In genomic region chr3:149179225-149179624, GRCh38 we compare ENCODE assay signal across 14 cellular contexts. TPM values are rescaled to one million over a fixed set of nuclear protein-coding genes. Genes with fewer than 3 reads are reported as not detected.
DNase-seq lines count a peak whose midpoint lies in the region; ATAC-seq and TF ChIP-seq lines count a peak whose summit lies in the region.
"Had no signal": no experiment of that assay in that cellular context is flagged by ENCODE, and none has a peak within 500 bp of the region (broad histone marks: within the 10 kb centered on the region; RNA-seq: fewer than 3 reads in every experiment).

No MANE protein-coding gene starts in this region.

- DNase-seq in right atrium auricular region (ENCODE audit: low spot score), result no peak
- DNase-seq in right cardiac atrium, result no peak
- no peak for DNase-seq in chondrocyte (ENCODE audit: low spot score)
- peak; percentile 46 for DNase-seq in mesenchymal stem cell
- no peak for DNase-seq in activated naive CD4-positive, alpha-beta T cell treated with anti-CD3 and anti-CD28 coated beads, Interleukin-2, amount 10 ng/mL, durations not matched to agents 7 days and 5 days
- no peak for DNase-seq in epidermal melanocyte (ENCODE audit: insufficient read length, low spot score)
- no peak for DNase-seq in activated T-cell treated with anti-CD3 and anti-CD28 coated beads, Interleukin-2, amount 50 U/mL, for 72 hours
- DNase-seq: effector CD8-positive, alpha-beta T cell; GF-D8; MM.1S; NCI-H524 treated with DMSO at 0.1 percent for 48 hours; stimulated activated CD4-positive, alpha-beta T cell treated with anti-CD3 and anti-CD28 coated beads, Interleukin-4, amount 100 ng/mL, for 24 hours had no signal

- H3K27me3 Mint-ChIP-seq in chondrocyte (ENCODE audit: low read depth), result no peaks in the 10 kb centered on the region
- H3K27me3 Mint-ChIP-seq in activated naive CD4-positive, alpha-beta T cell treated with anti-CD3 and anti-CD28 coated beads, Interleukin-2, amount 10 ng/mL, durations not matched to agents 7 days and 5 days, result no peaks in the 10 kb centered on the region
- H3K27me3 Mint-ChIP-seq in activated T-cell treated with anti-CD3 and anti-CD28 coated beads, Interleukin-2, amount 50 U/mL, for 72 hours (ENCODE audit: low read depth), result no peaks in the 10 kb centered on the region

- H3K18ac ChIP-seq in mesenchymal stem cell (ENCODE audit: low read depth in 1 of 2, low read length in 2 of 2), result peak overlapping the region; percentile 3 to 70

- peaks cover 0 to 18% of the 10 kb centered on the region in 2 donors for H3K4me1 ChIP-seq in right atrium auricular region
- no peaks in the 10 kb centered on the region for H3K4me1 ChIP-seq in right cardiac atrium (ENCODE audit: control insufficient read depth, insufficient read depth, low read length)
- H3K4me1 ChIP-seq in mesenchymal stem cell (ENCODE audit: control insufficient read depth, insufficient read depth, low read depth, low read length), result peaks cover 4% of the 10 kb centered on the region
- H3K4me1 ChIP-seq: transverse colon had no signal

- H3K27me3 ChIP-seq in right atrium auricular region (no peaks in the 10 kb centered on the region), right cardiac atrium (ENCODE audit: control insufficient read depth, insufficient read depth) (no peaks in the 10 kb centered on the region), mesenchymal stem cell (ENCODE audit: control insufficient read depth in 1 of 2, insufficient read depth in 1 of 2, low read length in 2 of 2) (no peaks in the 10 kb centered on the region)
- H3K27me3 ChIP-seq: transverse colon had no signal

- H3K9me3 ChIP-seq in right atrium auricular region (no peaks in the 10 kb centered on the region), right cardiac atrium (ENCODE audit: control insufficient read depth, low read length) (no peaks in the 10 kb centered on the region), mesenchymal stem cell (ENCODE audit: control insufficient read depth, low read length) (peaks cover 14% of the 10 kb centered on the region)
- H3K9me3 ChIP-seq: transverse colon had no signal

- H3K23ac ChIP-seq in mesenchymal stem cell (ENCODE audit: low read length in 2 of 2), result no peak overlapping the region

- no peaks in the 10 kb centered on the region for H3K79me1 ChIP-seq in mesenchymal stem cell (replicated peaks; ENCODE audit: low read length, poor library complexity, severe bottlenecking)

- H3K4me3 Mint-ChIP-seq in chondrocyte (ENCODE audit: unreplicated experiment), result no peak overlapping the region
- no peak overlapping the region for H3K4me3 Mint-ChIP-seq in activated naive CD4-positive, alpha-beta T cell treated with anti-CD3 and anti-CD28 coated beads, Interleukin-2, amount 10 ng/mL, durations not matched to agents 7 days and 5 days
- H3K4me3 Mint-ChIP-seq in activated T-cell treated with anti-CD3 and anti-CD28 coated beads, Interleukin-2, amount 50 U/mL, for 72 hours, result no peak overlapping the region

- H3K27ac ChIP-seq in right atrium auricular region (peak overlapping the region; percentile 24 to 36), right cardiac atrium (ENCODE audit: low read length) (no peak overlapping the region), mesenchymal stem cell (ENCODE audit: low read length, poor library complexity, severe bottlenecking) (peak overlapping the region; percentile 65)

- intact Hi-C loops in right cardiac atrium (cut with DNase I), result no loop called here

- H3K9ac ChIP-seq in mesenchymal stem cell (ENCODE audit: low read length), result peak overlapping the region; percentile 88

- no peak overlapping the region for H4K91ac ChIP-seq in mesenchymal stem cell (ENCODE audit: low read length)

- H3K27ac Mint-ChIP-seq in chondrocyte (ENCODE audit: unreplicated experiment), result peak overlapping the region; percentile 64
- H3K27ac Mint-ChIP-seq in activated naive CD4-positive, alpha-beta T cell treated with anti-CD3 and anti-CD28 coated beads, Interleukin-2, amount 10 ng/mL, durations not matched to agents 7 days and 5 days, result no peak overlapping the region
- no peak overlapping the region for H3K27ac Mint-ChIP-seq in activated T-cell treated with anti-CD3 and anti-CD28 coated beads, Interleukin-2, amount 50 U/mL, for 72 hours

- H3K36me3 ChIP-seq in right atrium auricular region (peaks cover 8% of the 10 kb centered on the region), mesenchymal stem cell (ENCODE audit: control insufficient read depth in 1 of 2, insufficient read depth in 2 of 2, low read depth in 1 of 2, low read length in 2 of 2) (peaks cover 0 to 31% of the 10 kb centered on the region in 2 experiments)

- H3K4me3 ChIP-seq in right atrium auricular region (no peak overlapping the region), right cardiac atrium (ENCODE audit: low read length) (no peak overlapping the region), mesenchymal stem cell (ENCODE audit: insufficient read depth in 1 of 2, low read depth in 1 of 2, low read length in 2 of 2) (peak overlapping the region in 1 of 2 experiments; percentile 16)
- H3K4me3 ChIP-seq: transverse colon had no signal

- H2BK120ac ChIP-seq in mesenchymal stem cell (ENCODE audit: low read depth, low read length), result peak overlapping the region; percentile 57

- H2BK12ac ChIP-seq in mesenchymal stem cell (ENCODE audit: low read length in 2 of 2), result no peak overlapping the region

- H2AK5ac ChIP-seq in mesenchymal stem cell (ENCODE audit: low read length, severe bottlenecking), result peak overlapping the region; percentile 12

- CTCF ChIA-PET in activated naive CD4-positive, alpha-beta T cell treated with anti-CD3 and anti-CD28 coated beads, Interleukin-2, amount 10 ng/mL, durations not matched to agents 7 days and 5 days (lab: Charles Lee), result no interaction called here

- WGBS in right cardiac atrium, result 69% methylated on average over 1 of the region's 1 CpG
- no CpG with 5 or more reads among the region's 1 CpG for WGBS in mesenchymal stem cell

- H2BK15ac ChIP-seq in mesenchymal stem cell (ENCODE audit: low read depth, poor library complexity, severe bottlenecking), result no peak overlapping the region

- H4K8ac ChIP-seq in mesenchymal stem cell (ENCODE audit: low read length), result no peak overlapping the region

- peak overlapping the region in 1 of 2 experiments; percentile 32 for H3K4ac ChIP-seq in mesenchymal stem cell (ENCODE audit: low read depth in 1 of 2, low read length in 2 of 2)

- peaks cover 9% of the 10 kb centered on the region for H3K36me3 Mint-ChIP-seq in chondrocyte (ENCODE audit: low read depth)
- H3K36me3 Mint-ChIP-seq in activated naive CD4-positive, alpha-beta T cell treated with anti-CD3 and anti-CD28 coated beads, Interleukin-2, amount 10 ng/mL, durations not matched to agents 7 days and 5 days, result peaks cover 8% of the 10 kb centered on the region
- peaks cover 0 to 3% of the 10 kb centered on the region in 2 donors for H3K36me3 Mint-ChIP-seq in activated T-cell treated with anti-CD3 and anti-CD28 coated beads, Interleukin-2, amount 50 U/mL, for 72 hours (ENCODE audit: insufficient read depth in 2 of 2)

- peaks cover 3% of the 10 kb centered on the region for H3K9me3 Mint-ChIP-seq in chondrocyte (ENCODE audit: low read depth)
- H3K9me3 Mint-ChIP-seq in activated naive CD4-positive, alpha-beta T cell treated with anti-CD3 and anti-CD28 coated beads, Interleukin-2, amount 10 ng/mL, durations not matched to agents 7 days and 5 days, result no peaks in the 10 kb centered on the region
- no peaks in the 10 kb centered on the region for H3K9me3 Mint-ChIP-seq in activated T-cell treated with anti-CD3 and anti-CD28 coated beads, Interleukin-2, amount 50 U/mL, for 72 hours

- peaks cover 13% of the 10 kb centered on the region for H3K4me1 Mint-ChIP-seq in chondrocyte (ENCODE audit: low read depth)
- peaks cover 4% of the 10 kb centered on the region for H3K4me1 Mint-ChIP-seq in activated naive CD4-positive, alpha-beta T cell treated with anti-CD3 and anti-CD28 coated beads, Interleukin-2, amount 10 ng/mL, durations not matched to agents 7 days and 5 days
- peaks cover 12% of the 10 kb centered on the region for H3K4me1 Mint-ChIP-seq in activated T-cell treated with anti-CD3 and anti-CD28 coated beads, Interleukin-2, amount 50 U/mL, for 72 hours (ENCODE audit: low read depth)

- peak overlapping the region in 1 of 2 experiments; percentile 9 for H3K14ac ChIP-seq in mesenchymal stem cell (ENCODE audit: low read length in 2 of 2)

- ATAC-seq in right cardiac atrium (no peak), HG03280 (IDR thresholded peaks at IDR 0.05; ENCODE audit: unreplicated experiment) (no peak)
- no peak for ATAC-seq in activated T-cell treated with anti-CD3 and anti-CD28 coated beads, Interleukin-2, amount 50 U/mL, for 72 hours (replicated peaks in 1 of 2)

- H2BK5ac ChIP-seq in mesenchymal stem cell (ENCODE audit: low read depth, low read length, poor library complexity, severe bottlenecking), result no peak overlapping the region

- H3K4me2 ChIP-seq in mesenchymal stem cell (ENCODE audit: low read length, poor library complexity, severe bottlenecking), result no peak overlapping the region

- no peak overlapping the region for H2AFZ ChIP-seq in mesenchymal stem cell (ENCODE audit: low read depth, low read length)

- TF ChIP-seq CTCF in right atrium auricular region (IDR thresholded peaks at IDR 0.05) (no peak), chondrocyte (IDR thresholded peaks at IDR 0.05) (no peak)

RNA-seq across cellular contexts. Expression of gene CP, which starts 42.4 kb away (rescaled TPM):
- total RNA-seq in right atrium auricular region (10 to 100 TPM in 1 of 2 donors, 1 to 10 TPM in 1; 6.8 to 68.4 TPM), right cardiac atrium (10 to 100 TPM; 11.0 to 31.2 (median 27.5) TPM), chondrocyte (not detected in 3 replicates)
- 14.5 TPM for polyA plus RNA-seq in right cardiac atrium
- polyA plus RNA-seq in mesenchymal stem cell (2013, experiment 1 of 2), result 0.04 TPM
- 0.15 TPM for polyA plus RNA-seq in mesenchymal stem cell (2013, experiment 2 of 2)
- not detected for total RNA-seq in activated T-cell treated with anti-CD3 and anti-CD28 coated beads, Interleukin-2, amount 50 U/mL, for 72 hours

RNA-seq across cellular contexts. Expression of gene HPS3, which starts 49.8 kb away (rescaled TPM):
- 1 to 10 TPM; 5.9 to 6.7 TPM for total RNA-seq in right atrium auricular region
- total RNA-seq in right cardiac atrium, result 1 to 10 TPM; 7.4 to 9.7 (median 7.8) TPM
- polyA plus RNA-seq in right cardiac atrium, result 4.1 TPM
- total RNA-seq in chondrocyte, result 16.2 to 17.5 TPM (median 16.5 TPM) in 3 replicates
- 22.1 TPM for polyA plus RNA-seq in mesenchymal stem cell (2013, experiment 1 of 2)
- 23.8 TPM for polyA plus RNA-seq in mesenchymal stem cell (2013, experiment 2 of 2)
- total RNA-seq in activated T-cell treated with anti-CD3 and anti-CD28 coated beads, Interleukin-2, amount 50 U/mL, for 72 hours, result 10 to 100 TPM; 18.9 to 22.2 TPM
